ENCODE assay signal across 1 cellular context in genomic region chr19:482186-483041, GRCh38.
TF ChIP-seq lines count a peak whose summit lies in the region.

No MANE protein-coding gene starts in this region.

TF ChIP-seq in HepG2, 621 proteins besides CTCF, POLR2A, EP300 and RAD21 (continued from another document and continues in another):
- TF ChIP-seq, protein P1, sequence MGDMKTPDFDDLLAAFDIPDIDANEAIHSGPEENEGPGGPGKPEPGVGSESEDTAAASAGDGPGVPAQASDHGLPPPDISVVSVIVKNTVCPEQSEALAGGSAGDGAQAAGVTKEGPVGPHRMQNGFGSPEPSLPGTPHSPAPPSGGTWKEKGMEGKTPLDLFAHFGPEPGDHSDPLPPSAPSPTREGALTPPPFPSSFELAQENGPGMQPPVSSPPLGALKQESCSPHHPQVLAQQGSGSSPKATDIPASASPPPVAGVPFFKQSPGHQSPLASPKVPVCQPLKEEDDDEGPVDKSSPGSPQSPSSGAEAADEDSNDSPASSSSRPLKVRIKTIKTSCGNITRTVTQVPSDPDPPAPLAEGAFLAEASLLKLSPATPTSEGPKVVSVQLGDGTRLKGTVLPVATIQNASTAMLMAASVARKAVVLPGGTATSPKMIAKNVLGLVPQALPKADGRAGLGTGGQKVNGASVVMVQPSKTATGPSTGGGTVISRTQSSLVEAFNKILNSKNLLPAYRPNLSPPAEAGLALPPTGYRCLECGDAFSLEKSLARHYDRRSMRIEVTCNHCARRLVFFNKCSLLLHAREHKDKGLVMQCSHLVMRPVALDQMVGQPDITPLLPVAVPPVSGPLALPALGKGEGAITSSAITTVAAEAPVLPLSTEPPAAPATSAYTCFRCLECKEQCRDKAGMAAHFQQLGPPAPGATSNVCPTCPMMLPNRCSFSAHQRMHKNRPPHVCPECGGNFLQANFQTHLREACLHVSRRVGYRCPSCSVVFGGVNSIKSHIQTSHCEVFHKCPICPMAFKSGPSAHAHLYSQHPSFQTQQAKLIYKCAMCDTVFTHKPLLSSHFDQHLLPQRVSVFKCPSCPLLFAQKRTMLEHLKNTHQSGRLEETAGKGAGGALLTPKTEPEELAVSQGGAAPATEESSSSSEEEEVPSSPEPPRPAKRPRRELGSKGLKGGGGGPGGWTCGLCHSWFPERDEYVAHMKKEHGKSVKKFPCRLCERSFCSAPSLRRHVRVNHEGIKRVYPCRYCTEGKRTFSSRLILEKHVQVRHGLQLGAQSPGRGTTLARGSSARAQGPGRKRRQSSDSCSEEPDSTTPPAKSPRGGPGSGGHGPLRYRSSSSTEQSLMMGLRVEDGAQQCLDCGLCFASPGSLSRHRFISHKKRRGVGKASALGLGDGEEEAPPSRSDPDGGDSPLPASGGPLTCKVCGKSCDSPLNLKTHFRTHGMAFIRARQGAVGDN (CRISPR knock-in tag; IDR thresholded peaks at IDR 0.05), result peak; percentile 54
- TF ChIP-seq ZNF7 (CRISPR knock-in tag; IDR thresholded peaks at IDR 0.05), result no peak
- no peak for TF ChIP-seq ZNF709 (CRISPR knock-in tag; IDR thresholded peaks at IDR 0.05)
- 0 out of 2 replicates have a peak, but pooled peaks have one; percentile 23 for TF ChIP-seq SAP130 (CRISPR knock-in tag; IDR thresholded peaks at IDR 0.05; ENCODE audit: low read depth)
- no peak for TF ChIP-seq HDAC2 (CRISPR knock-in tag; IDR thresholded peaks at IDR 0.05)
- 0 out of 4 replicates have a peak, but pooled peaks of 1 of the 2 experiments have one; percentile 55 for TF ChIP-seq KLF16 (CRISPR knock-in tag; IDR thresholded peaks at IDR 0.05)
- TF ChIP-seq, protein P2, sequence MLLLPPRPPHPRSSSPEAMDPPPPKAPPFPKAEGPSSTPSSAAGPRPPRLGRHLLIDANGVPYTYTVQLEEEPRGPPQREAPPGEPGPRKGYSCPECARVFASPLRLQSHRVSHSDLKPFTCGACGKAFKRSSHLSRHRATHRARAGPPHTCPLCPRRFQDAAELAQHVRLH (CRISPR knock-in tag; IDR thresholded peaks at IDR 0.05; ENCODE audit: borderline replicate concordance, low read depth), result peak; percentile 49; the same call in 1 of the 2 replicates
- TF ChIP-seq YY1 (IDR thresholded peaks at IDR 0.05; ENCODE audit: insufficient read depth, insufficient replicate concordance, low read depth, low read length), result peak; percentile 16
- no peak for TF ChIP-seq ZNF567 (CRISPR knock-in tag; IDR thresholded peaks at IDR 0.05; ENCODE audit: borderline replicate concordance)
- no peak for TF ChIP-seq POLR2G (IDR thresholded peaks at IDR 0.05; ENCODE audit: low read depth, low read length)
- no peak for TF ChIP-seq ELF1 (CRISPR knock-in tag; IDR thresholded peaks at IDR 0.05)
- TF ChIP-seq, protein P3, sequence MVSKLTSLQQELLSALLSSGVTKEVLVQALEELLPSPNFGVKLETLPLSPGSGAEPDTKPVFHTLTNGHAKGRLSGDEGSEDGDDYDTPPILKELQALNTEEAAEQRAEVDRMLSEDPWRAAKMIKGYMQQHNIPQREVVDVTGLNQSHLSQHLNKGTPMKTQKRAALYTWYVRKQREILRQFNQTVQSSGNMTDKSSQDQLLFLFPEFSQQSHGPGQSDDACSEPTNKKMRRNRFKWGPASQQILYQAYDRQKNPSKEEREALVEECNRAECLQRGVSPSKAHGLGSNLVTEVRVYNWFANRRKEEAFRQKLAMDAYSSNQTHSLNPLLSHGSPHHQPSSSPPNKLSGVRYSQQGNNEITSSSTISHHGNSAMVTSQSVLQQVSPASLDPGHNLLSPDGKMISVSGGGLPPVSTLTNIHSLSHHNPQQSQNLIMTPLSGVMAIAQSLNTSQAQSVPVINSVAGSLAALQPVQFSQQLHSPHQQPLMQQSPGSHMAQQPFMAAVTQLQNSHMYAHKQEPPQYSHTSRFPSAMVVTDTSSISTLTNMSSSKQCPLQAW (CRISPR knock-in tag; IDR thresholded peaks at IDR 0.05), result no peak
- no peak for TF ChIP-seq ATF2 (CRISPR knock-in tag; IDR thresholded peaks at IDR 0.05)
- TF ChIP-seq, protein P4, sequence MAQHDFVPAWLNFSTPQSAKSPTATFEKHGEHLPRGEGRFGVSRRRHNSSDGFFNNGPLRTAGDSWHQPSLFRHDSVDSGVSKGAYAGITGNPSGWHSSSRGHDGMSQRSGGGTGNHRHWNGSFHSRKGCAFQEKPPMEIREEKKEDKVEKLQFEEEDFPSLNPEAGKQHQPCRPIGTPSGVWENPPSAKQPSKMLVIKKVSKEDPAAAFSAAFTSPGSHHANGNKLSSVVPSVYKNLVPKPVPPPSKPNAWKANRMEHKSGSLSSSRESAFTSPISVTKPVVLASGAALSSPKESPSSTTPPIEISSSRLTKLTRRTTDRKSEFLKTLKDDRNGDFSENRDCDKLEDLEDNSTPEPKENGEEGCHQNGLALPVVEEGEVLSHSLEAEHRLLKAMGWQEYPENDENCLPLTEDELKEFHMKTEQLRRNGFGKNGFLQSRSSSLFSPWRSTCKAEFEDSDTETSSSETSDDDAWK (CRISPR knock-in tag; IDR thresholded peaks at IDR 0.05), result no peak
- TF ChIP-seq CHCHD3 (CRISPR knock-in tag; IDR thresholded peaks at IDR 0.05), result no peak
- no peak for TF ChIP-seq ZNF326 (CRISPR knock-in tag; IDR thresholded peaks at IDR 0.05; ENCODE audit: borderline replicate concordance)
- TF ChIP-seq SIN3B (IDR thresholded peaks at IDR 0.05; ENCODE audit: low read length), result no peak
- TF ChIP-seq NCOR1 (IDR thresholded peaks at IDR 0.05; ENCODE audit: borderline replicate concordance, low read length), result 0 out of 2 replicates have a peak, but pooled peaks have one; percentile 38
- no peak for TF ChIP-seq ATF5 (CRISPR knock-in tag; IDR thresholded peaks at IDR 0.05; ENCODE audit: low read depth)
- TF ChIP-seq MED8 (CRISPR knock-in tag; IDR thresholded peaks at IDR 0.05; ENCODE audit: insufficient replicate concordance), result no peak
- no peak for TF ChIP-seq ATF1 (CRISPR knock-in tag; IDR thresholded peaks at IDR 0.05)
- TF ChIP-seq NBN (conservative IDR thresholded peaks at IDR 0.05), result no peak
- TF ChIP-seq HNF4G (IDR thresholded peaks at IDR 0.05; ENCODE audit: borderline replicate concordance, low read depth, low read length), result peak; percentile 36; the same call in 1 of the 2 replicates
- no peak for TF ChIP-seq HNF4G (CRISPR knock-in tag; IDR thresholded peaks at IDR 0.05; ENCODE audit: borderline replicate concordance, low read depth)
- TF ChIP-seq FOSL2 (CRISPR knock-in tag; IDR thresholded peaks at IDR 0.05), result peak; percentile 29; the same call in 1 of the 2 replicates
- TF ChIP-seq ZMYM2 (CRISPR knock-in tag; IDR thresholded peaks at IDR 0.05), result 0 out of 2 replicates have a peak, but pooled peaks have one; percentile 36
- TF ChIP-seq, protein P5, sequence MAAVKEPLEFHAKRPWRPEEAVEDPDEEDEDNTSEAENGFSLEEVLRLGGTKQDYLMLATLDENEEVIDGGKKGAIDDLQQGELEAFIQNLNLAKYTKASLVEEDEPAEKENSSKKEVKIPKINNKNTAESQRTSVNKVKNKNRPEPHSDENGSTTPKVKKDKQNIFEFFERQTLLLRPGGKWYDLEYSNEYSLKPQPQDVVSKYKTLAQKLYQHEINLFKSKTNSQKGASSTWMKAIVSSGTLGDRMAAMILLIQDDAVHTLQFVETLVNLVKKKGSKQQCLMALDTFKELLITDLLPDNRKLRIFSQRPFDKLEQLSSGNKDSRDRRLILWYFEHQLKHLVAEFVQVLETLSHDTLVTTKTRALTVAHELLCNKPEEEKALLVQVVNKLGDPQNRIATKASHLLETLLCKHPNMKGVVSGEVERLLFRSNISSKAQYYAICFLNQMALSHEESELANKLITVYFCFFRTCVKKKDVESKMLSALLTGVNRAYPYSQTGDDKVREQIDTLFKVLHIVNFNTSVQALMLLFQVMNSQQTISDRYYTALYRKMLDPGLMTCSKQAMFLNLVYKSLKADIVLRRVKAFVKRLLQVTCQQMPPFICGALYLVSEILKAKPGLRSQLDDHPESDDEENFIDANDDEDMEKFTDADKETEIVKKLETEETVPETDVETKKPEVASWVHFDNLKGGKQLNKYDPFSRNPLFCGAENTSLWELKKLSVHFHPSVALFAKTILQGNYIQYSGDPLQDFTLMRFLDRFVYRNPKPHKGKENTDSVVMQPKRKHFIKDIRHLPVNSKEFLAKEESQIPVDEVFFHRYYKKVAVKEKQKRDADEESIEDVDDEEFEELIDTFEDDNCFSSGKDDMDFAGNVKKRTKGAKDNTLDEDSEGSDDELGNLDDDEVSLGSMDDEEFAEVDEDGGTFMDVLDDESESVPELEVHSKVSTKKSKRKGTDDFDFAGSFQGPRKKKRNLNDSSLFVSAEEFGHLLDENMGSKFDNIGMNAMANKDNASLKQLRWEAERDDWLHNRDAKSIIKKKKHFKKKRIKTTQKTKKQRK (IDR thresholded peaks at IDR 0.05; ENCODE audit: low read length), result no peak
- TF ChIP-seq ZC3H13 (CRISPR knock-in tag; IDR thresholded peaks at IDR 0.05), result no peak
- no peak for TF ChIP-seq ZMYM4 (CRISPR knock-in tag; IDR thresholded peaks at IDR 0.05)
- no peak for TF ChIP-seq BRF2 (CRISPR knock-in tag; IDR thresholded peaks at IDR 0.05)
- TF ChIP-seq GRHL1 (CRISPR knock-in tag; conservative IDR thresholded peaks at IDR 0.05), result no peak
- TF ChIP-seq TFDP1 (CRISPR knock-in tag; IDR thresholded peaks at IDR 0.05; ENCODE audit: borderline replicate concordance), result peak; percentile 20; the same call in 1 of the 2 replicates
- TF ChIP-seq THYN1 (CRISPR knock-in tag; IDR thresholded peaks at IDR 0.05; ENCODE audit: borderline replicate concordance, low read depth), result no peak
- no peak for TF ChIP-seq NCOA5 (CRISPR knock-in tag; IDR thresholded peaks at IDR 0.05)
- no peak for TF ChIP-seq HOXA9 (CRISPR knock-in tag; IDR thresholded peaks at IDR 0.05; ENCODE audit: borderline replicate concordance)
- TF ChIP-seq PHF21A (CRISPR knock-in tag; IDR thresholded peaks at IDR 0.05), result no peak
- TF ChIP-seq IKZF5 (CRISPR knock-in tag; IDR thresholded peaks at IDR 0.05), result no peak
- TF ChIP-seq ESRRA (CRISPR knock-in tag; IDR thresholded peaks at IDR 0.05; ENCODE audit: low read depth), result no peak
- TF ChIP-seq, protein P6, sequence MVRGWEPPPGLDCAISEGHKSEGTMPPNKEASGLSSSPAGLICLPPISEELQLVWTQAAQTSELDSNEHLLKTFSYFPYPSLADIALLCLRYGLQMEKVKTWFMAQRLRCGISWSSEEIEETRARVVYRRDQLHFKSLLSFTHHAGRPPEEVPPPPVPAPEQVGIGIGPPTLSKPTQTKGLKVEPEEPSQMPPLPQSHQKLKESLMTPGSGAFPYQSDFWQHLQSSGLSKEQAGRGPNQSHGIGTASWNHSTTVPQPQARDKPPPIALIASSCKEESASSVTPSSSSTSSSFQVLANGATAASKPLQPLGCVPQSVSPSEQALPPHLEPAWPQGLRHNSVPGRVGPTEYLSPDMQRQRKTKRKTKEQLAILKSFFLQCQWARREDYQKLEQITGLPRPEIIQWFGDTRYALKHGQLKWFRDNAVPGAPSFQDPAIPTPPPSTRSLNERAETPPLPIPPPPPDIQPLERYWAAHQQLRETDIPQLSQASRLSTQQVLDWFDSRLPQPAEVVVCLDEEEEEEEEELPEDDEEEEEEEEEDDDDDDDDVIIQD (CRISPR knock-in tag; IDR thresholded peaks at IDR 0.05; ENCODE audit: low read depth), result no peak
- no peak for TF ChIP-seq U2AF1 (optimal IDR thresholded peaks at IDR 0.05; ENCODE audit: low read depth, low read length)
- TF ChIP-seq JUN (CRISPR knock-in tag; IDR thresholded peaks at IDR 0.05), result no peak
- no peak for TF ChIP-seq HHEX (CRISPR knock-in tag; IDR thresholded peaks at IDR 0.05)
